In the genomic region with DNA sequence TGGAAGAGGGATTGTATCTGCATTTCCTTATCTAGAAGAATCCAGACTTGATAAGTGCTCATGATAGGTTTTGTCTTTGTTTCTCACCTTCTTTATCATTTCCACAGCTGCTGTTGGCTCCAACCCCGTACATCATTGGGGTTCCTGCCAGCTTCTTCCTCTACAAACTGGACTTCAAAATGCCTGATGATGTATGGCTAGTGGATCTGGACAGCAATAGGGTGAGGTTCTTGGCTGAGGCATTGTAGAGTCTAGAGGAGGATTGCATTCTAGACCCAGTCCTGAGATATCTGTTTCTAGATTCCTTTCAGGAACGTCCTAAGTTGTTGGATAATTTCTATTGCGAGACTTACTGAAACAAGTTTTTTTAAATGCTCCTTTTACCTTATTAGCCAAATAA, we compare ENCODE assay signal across 24 cellular contexts. TPM values are rescaled to one million over a fixed set of nuclear protein-coding genes. Genes with fewer than 3 reads are reported as not detected.
DNase-seq lines count a peak whose midpoint lies in the region; ATAC-seq and TF ChIP-seq lines count a peak whose summit lies in the region.
"Had no signal": no experiment of that assay in that cellular context is flagged by ENCODE, and none has a peak within 500 bp of the region (broad histone marks: within the 10 kb centered on the region; RNA-seq: fewer than 3 reads in every experiment).

No MANE protein-coding gene starts in this region.

- no peak overlapping the region for H4K8ac ChIP-seq in mesenchymal stem cell (ENCODE audit: low read length)

- TF ChIP-seq CTCF in right atrium auricular region (IDR thresholded peaks at IDR 0.05) (no peak), heart left ventricle (IDR thresholded peaks at IDR 0.05) (no peak), fibroblast of the aortic adventitia (IDR thresholded peaks at IDR 0.05; ENCODE audit: insufficient read depth, low read length) (no peak), foreskin fibroblast (IDR thresholded peaks at IDR 0.05; ENCODE audit: low read depth, low read length) (no peak)

- no peak overlapping the region for H2BK120ac ChIP-seq in mesenchymal stem cell (ENCODE audit: low read depth, low read length)

- no peak overlapping the region for H2BK12ac ChIP-seq in mesenchymal stem cell (ENCODE audit: low read length in 2 of 2)

- 54 to 64% (median 60%) methylated on average over 3 of the region's 3 CpGs for WGBS in heart left ventricle, 4 donors
- WGBS in mesenchymal stem cell = no CpG with 5 or more reads among the region's 3 CpGs

- H2BK15ac ChIP-seq in mesenchymal stem cell (ENCODE audit: low read depth, poor library complexity, severe bottlenecking) = no peak overlapping the region

- H3K36me3 ChIP-seq in right atrium auricular region (peaks cover 86% of the 10 kb centered on the region), heart left ventricle (peaks cover 3 to 96% (median 92%) of the 10 kb centered on the region in 9 donors), mesenchymal stem cell (ENCODE audit: control insufficient read depth in 1 of 2, insufficient read depth in 2 of 2, low read depth in 1 of 2, low read length in 2 of 2) (peaks cover 54 to 84% of the 10 kb centered on the region in 2 experiments)

- H3K14ac ChIP-seq in mesenchymal stem cell (ENCODE audit: low read length in 2 of 2) = no peak overlapping the region

- no peak for TF ChIP-seq POLR2A in heart left ventricle (IDR thresholded peaks at IDR 0.05)

- ATAC-seq in heart left ventricle = no peak
- ATAC-seq: A549, GM12878, Panc1 had no signal

- H2AFZ ChIP-seq in mesenchymal stem cell (ENCODE audit: low read depth, low read length) = no peak overlapping the region

- peak overlapping the region; percentile 17 to 34 for H3K27ac ChIP-seq in right atrium auricular region
- H3K27ac ChIP-seq in heart left ventricle = peak overlapping the region in 2 of 12 donors; percentile 1 to 14
- H3K27ac ChIP-seq in mesenchymal stem cell (ENCODE audit: low read length, poor library complexity, severe bottlenecking) = no peak overlapping the region
- H3K27ac ChIP-seq: A549, RWPE1 had no signal

- H3K9me3 ChIP-seq in right atrium auricular region (no peaks in the 10 kb centered on the region), heart left ventricle (no peaks in the 10 kb centered on the region), mesenchymal stem cell (ENCODE audit: control insufficient read depth, low read length) (no peaks in the 10 kb centered on the region)
- H3K9me3 ChIP-seq: A549, MG63 had no signal

- H3K23ac ChIP-seq in mesenchymal stem cell (ENCODE audit: low read length in 2 of 2) = no peak overlapping the region

- H3K4me3 ChIP-seq in right atrium auricular region (no peak overlapping the region), heart left ventricle (no peak overlapping the region), fibroblast of the aortic adventitia (ENCODE audit: low read depth, low read length) (no peak overlapping the region), foreskin fibroblast (ENCODE audit: low read depth in 1 of 2, low read length in 2 of 2) (no peak overlapping the region), mesenchymal stem cell (ENCODE audit: insufficient read depth in 1 of 2, low read depth in 1 of 2, low read length in 2 of 2) (no peak overlapping the region)
- H3K4me3 ChIP-seq: A549, GM12878, MG63 had no signal

- H3K9ac ChIP-seq in mesenchymal stem cell (ENCODE audit: low read length) = no peak overlapping the region

- H3K4ac ChIP-seq in mesenchymal stem cell (ENCODE audit: low read depth in 1 of 2, low read length in 2 of 2) = no peak overlapping the region

- no peaks in the 10 kb centered on the region for H3K27me3 ChIP-seq in right atrium auricular region
- no peaks in the 10 kb centered on the region for H3K27me3 ChIP-seq in heart left ventricle
- H3K27me3 ChIP-seq in mesenchymal stem cell (ENCODE audit: control insufficient read depth in 1 of 2, insufficient read depth in 1 of 2, low read length in 2 of 2) = no peaks in the 10 kb centered on the region
- H3K27me3 ChIP-seq: MG63 had no signal

- H3K79me1 ChIP-seq in mesenchymal stem cell (replicated peaks; ENCODE audit: low read length, poor library complexity, severe bottlenecking) = peaks cover 37% of the 10 kb centered on the region

- no peak overlapping the region for H3K4me2 ChIP-seq in mesenchymal stem cell (ENCODE audit: low read length, poor library complexity, severe bottlenecking)
- H3K4me2 ChIP-seq: A549 had no signal

- H2BK5ac ChIP-seq in mesenchymal stem cell (ENCODE audit: low read depth, low read length, poor library complexity, severe bottlenecking) = no peak overlapping the region

- H3K18ac ChIP-seq in mesenchymal stem cell (ENCODE audit: low read depth in 1 of 2, low read length in 2 of 2) = no peak overlapping the region

- H4K91ac ChIP-seq in mesenchymal stem cell (ENCODE audit: low read length) = no peak overlapping the region

- peaks cover 0 to 24% of the 10 kb centered on the region in 2 donors for H3K4me1 ChIP-seq in right atrium auricular region
- H3K4me1 ChIP-seq in heart left ventricle = peaks cover 0 to 28% (median 7%) of the 10 kb centered on the region in 12 donors
- H3K4me1 ChIP-seq in mesenchymal stem cell (ENCODE audit: control insufficient read depth, insufficient read depth, low read depth, low read length) = no peaks in the 10 kb centered on the region
- H3K4me1 ChIP-seq: A549 had no signal

- DNase-seq in right atrium auricular region (ENCODE audit: low spot score) (no peak), heart left ventricle (no peak), amniotic epithelial cell (ENCODE audit: low read depth) (peak; percentile 27), fibroblast of the aortic adventitia (ENCODE audit: low read depth) (peak; percentile 70), COLO668 (lab: John Stamatoyannopoulos, UW; ENCODE audit: unreplicated experiment) (no peak), foreskin fibroblast (no peak), mesenchymal stem cell (no peak)
- DNase-seq: C1 segment of cervical spinal cord; CD4-positive, alpha-beta memory T cell; DMS 273 treated with DMSO at 0.1 percent for 48 hours; DMS79; EL; GDM1; HCEC 1CT; KG1; MG63; NCI-H2029 treated with DMSO at 0.1 percent for 48 hours; NCI-H446 treated with DMSO at 0.1 percent for 48 hours; NCI-H526 treated with DMSO at 0.1 percent for 48 hours; SHP77 treated with DMSO at 0.1 percent for 48 hours had no signal

- intact Hi-C loops in heart left ventricle (cut with DNase I) = loop anchor here in 3 of 10 donors (10.0 kb wide), 2 partner anchors 47 to 103 kb away; a partner anchor contains a TSS

- no peak overlapping the region for H2AK5ac ChIP-seq in mesenchymal stem cell (ENCODE audit: low read length, severe bottlenecking)

RNA-seq across cellular contexts. Expression of a gene that starts 8.1 kb away (rescaled TPM):
- total RNA-seq in right atrium auricular region = 10 to 100 TPM; 28.2 to 49.8 TPM
- 10 to 100 TPM; 30.1 to 60.6 (median 42.0) TPM for total RNA-seq in heart left ventricle
- polyA plus RNA-seq in heart left ventricle = 10 to 100 TPM; 22.6 to 37.5 TPM
- 23.7 and 31.5 TPM in 2 replicates for total RNA-seq in fibroblast of the aortic adventitia (ENCODE audit: low replicate concordance)
- polyA plus RNA-seq in mesenchymal stem cell (2013, experiment 1 of 2) = 18.6 TPM
- 17.8 TPM for polyA plus RNA-seq in mesenchymal stem cell (2013, experiment 2 of 2)

RNA-seq across cellular contexts. Expression of a gene that starts 20.3 kb away (rescaled TPM):
- total RNA-seq in right atrium auricular region = 10 to 100 TPM; 15.9 to 23.2 TPM
- 10 to 100 TPM in 5 of 9 donors, 1 to 10 TPM in 4; 3.9 to 38.5 (median 11.9) TPM for total RNA-seq in heart left ventricle
- polyA plus RNA-seq in heart left ventricle = 10 to 100 TPM; 11.4 to 17.5 TPM
- 8.8 and 22.0 TPM in 2 replicates for total RNA-seq in fibroblast of the aortic adventitia (ENCODE audit: low replicate concordance)
- 21.5 TPM for polyA plus RNA-seq in mesenchymal stem cell (2013, experiment 1 of 2)
- 20.0 TPM for polyA plus RNA-seq in mesenchymal stem cell (2013, experiment 2 of 2)

RNA-seq across cellular contexts. Expression of a gene that starts 29.4 kb away (rescaled TPM):
- total RNA-seq in right atrium auricular region (10 to 100 TPM; 45.2 to 59.4 TPM), heart left ventricle (10 to 100 TPM; 18.0 to 60.4 (median 26.6) TPM), fibroblast of the aortic adventitia (ENCODE audit: low replicate concordance) (8.4 and 24.9 TPM in 2 replicates)
- 10 to 100 TPM; 25.3 to 44.7 TPM for polyA plus RNA-seq in heart left ventricle
- 33.5 TPM for polyA plus RNA-seq in mesenchymal stem cell (2013, experiment 1 of 2)
- 31.7 TPM for polyA plus RNA-seq in mesenchymal stem cell (2013, experiment 2 of 2)

Comparison
In these comparisons a context has a peak if more than half of its experiments do, and no peak if none do; other contexts are left out.
1. DNase-seq: peak in amniotic epithelial cell (single experiment) and fibroblast of the aortic adventitia (single experiment); none in right atrium auricular region (single experiment), heart left ventricle (0 of 5), COLO668 (single experiment), foreskin fibroblast (0 of 2) and mesenchymal stem cell (single experiment).